1 cellular context compared by ENCODE assay signal in the genomic region with DNA sequence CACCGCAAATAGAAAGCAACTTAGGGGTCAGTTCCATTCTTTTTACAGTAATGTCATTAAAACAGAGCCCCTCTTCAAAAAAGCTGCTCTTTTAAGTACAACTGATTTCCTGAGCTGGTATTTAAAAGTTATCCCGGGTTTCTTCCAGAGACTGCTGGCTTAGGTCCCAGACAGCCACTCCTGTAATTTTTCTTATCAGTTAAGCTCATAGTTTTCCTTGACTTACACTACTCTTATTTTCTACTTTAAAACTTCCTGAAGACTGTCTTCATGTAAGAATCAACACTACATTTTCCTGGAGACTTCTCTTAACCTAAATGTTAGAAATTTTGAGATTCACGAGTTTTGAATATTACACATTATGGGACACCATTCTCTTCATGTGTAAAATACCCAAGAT.
TF ChIP-seq lines count a peak whose summit lies in the region.

No MANE protein-coding gene starts in this region.

TF ChIP-seq in IMR-90, 13 proteins besides CTCF, POLR2A, EP300 and RAD21 (continued from another document):
- TF ChIP-seq FOS (IDR thresholded peaks at IDR 0.05; ENCODE audit: low read depth, low read length) (no peak), MXI1 (IDR thresholded peaks at IDR 0.05; ENCODE audit: borderline replicate concordance, low read depth, low read length) (no peak), MAFK (IDR thresholded peaks at IDR 0.05; ENCODE audit: low read depth, low read length) (no peak)
